In genomic region chr12:120539303-120539702, GRCh38 we compare ENCODE assay signal across 11 cellular contexts. TPM values are rescaled to one million over a fixed set of nuclear protein-coding genes. Genes with fewer than 3 reads are reported as not detected.
DNase-seq lines count a peak whose midpoint lies in the region; ATAC-seq and TF ChIP-seq lines count a peak whose summit lies in the region.
"Had no signal": no experiment of that assay in that cellular context is flagged by ENCODE, and none has a peak within 500 bp of the region (broad histone marks: within the 10 kb centered on the region; RNA-seq: fewer than 3 reads in every experiment).

No MANE protein-coding gene starts in this region.

- H4K5ac ChIP-seq in H9 (ENCODE audit: insufficient read length, low read depth, low read length): no peak overlapping the region

- no peak overlapping the region for H3T11ph ChIP-seq in H9 (ENCODE audit: low read length)

- no CpG with 5 or more reads among the region's 1 CpG for WGBS in H9 (ENCODE audit: extremely low coverage, insufficient read length, low lambda C conversion rate)

- H2BK20ac ChIP-seq in H9 (ENCODE audit: low read depth, low read length, poor library complexity, severe bottlenecking): no peak overlapping the region

- no peak overlapping the region for H2AK5ac ChIP-seq in H9 (ENCODE audit: insufficient read length, low read length)

- no peak overlapping the region for H3K4me3 ChIP-seq in astrocyte of the spinal cord (ENCODE audit: low read depth, low read length)
- H3K4me3 ChIP-seq in upper lobe of right lung: no peak overlapping the region

- no peak for ATAC-seq in upper lobe of right lung
- ATAC-seq in HG02571 (IDR thresholded peaks at IDR 0.05; ENCODE audit: unreplicated experiment): no peak

- H3K9me3 ChIP-seq in upper lobe of right lung (no peaks in the 10 kb centered on the region), H9 (ENCODE audit: control insufficient read depth, low read depth, low read length) (no peaks in the 10 kb centered on the region)
- H3K9me3 ChIP-seq: tibial nerve had no signal

- no peaks in the 10 kb centered on the region for H3K9me3 Mint-ChIP-seq in H9
- H3K9me3 Mint-ChIP-seq: neural crest cell had no signal

- in situ Hi-C loops in astrocyte of the spinal cord (cut with HindIII; ENCODE audit: low sequenced_read_pairs): no loop called here

- H2BK120ac ChIP-seq in H9 (ENCODE audit: low read depth, low read length, poor library complexity, severe bottlenecking): no peak overlapping the region

- H2BK12ac ChIP-seq in H9 (ENCODE audit: insufficient read length, low read depth, low read length): no peak overlapping the region

- H3K4ac ChIP-seq in H9 (ENCODE audit: low read depth, low read length): no peak overlapping the region

- H3K27me3 Mint-ChIP-seq in H9 (ENCODE audit: low read depth): no peaks in the 10 kb centered on the region

- H3K9ac ChIP-seq in H9 (ENCODE audit: extremely low read depth, insufficient read length, low read length): no peak overlapping the region

- H4K20me1 ChIP-seq in H9 (ENCODE audit: control insufficient read depth, insufficient read depth, insufficient read length): peaks cover 2% of the 10 kb centered on the region

- H3K27ac Mint-ChIP-seq in H9: no peak overlapping the region; a peak in 1 of 7 replicates

- H3K36me3 Mint-ChIP-seq in H9 (ENCODE audit: insufficient read depth in 1 of 3, low read depth in 3 of 3): peaks cover 12 to 45% (median 28%) of the 10 kb centered on the region in 3 experiments

- H3K56ac ChIP-seq in H9 (ENCODE audit: insufficient read length, low read depth, low read length): no peak overlapping the region

- no peak overlapping the region for H4K91ac ChIP-seq in H9 (ENCODE audit: insufficient read length, low read depth, low read length)

- peaks cover 10% of the 10 kb centered on the region for H3K36me3 ChIP-seq in upper lobe of right lung

- H3K4me1 ChIP-seq in upper lobe of right lung: peaks cover 71% of the 10 kb centered on the region
- H3K4me1 ChIP-seq in H9 (ENCODE audit: insufficient read depth, low read length): no peaks in the 10 kb centered on the region

- no peak overlapping the region for H3K23ac ChIP-seq in H9 (ENCODE audit: insufficient read length, low read depth, low read length)

- no peak overlapping the region for H2BK5ac ChIP-seq in H9 (ENCODE audit: insufficient read length, low read length)

- no peak overlapping the region for H3K18ac ChIP-seq in H9 (ENCODE audit: insufficient read length, low read depth, low read length)

- peaks cover 47% of the 10 kb centered on the region; the same call in 1 of the 2 replicates for H3K79me2 ChIP-seq in H9 (ENCODE audit: insufficient read depth, low read length)

- no peaks in the 10 kb centered on the region for H3K27me3 ChIP-seq in upper lobe of right lung
- no peaks in the 10 kb centered on the region for H3K27me3 ChIP-seq in H9 (ENCODE audit: insufficient read depth, low read length)
- H3K27me3 ChIP-seq: tibial nerve had no signal

- intact Hi-C loops in upper lobe of right lung (cut with DNase I): no loop called here

- H3K79me1 ChIP-seq in H9 (ENCODE audit: insufficient read depth, low read depth, low read length, poor library complexity, severe bottlenecking): peaks cover 2% of the 10 kb centered on the region

- no peak overlapping the region for H3K4me3 Mint-ChIP-seq in H9
- H3K4me3 Mint-ChIP-seq: neural crest cell had no signal

- H3K23me2 ChIP-seq in H9 (ENCODE audit: insufficient read length, low read depth, low read length, poor library complexity, severe bottlenecking): peaks cover 6% of the 10 kb centered on the region

- no peak overlapping the region for H4K8ac ChIP-seq in H9 (replicated peaks; ENCODE audit: insufficient read length, low read depth, low read length)

- no peak overlapping the region for H3K4me2 ChIP-seq in H9 (ENCODE audit: insufficient read depth, insufficient read length, low read length)

- H2BK15ac ChIP-seq in H9 (ENCODE audit: low read depth, low read length): no peak overlapping the region

- H3K14ac ChIP-seq in H9 (ENCODE audit: insufficient read depth, low read length): no peak overlapping the region

- no peak for TF ChIP-seq CTCF in astrocyte of the spinal cord (IDR thresholded peaks at IDR 0.05; ENCODE audit: low read depth, low read length)
- no peak for TF ChIP-seq CTCF in upper lobe of right lung (IDR thresholded peaks at IDR 0.05)
- TF ChIP-seq CTCF in H9 (conservative IDR thresholded peaks at IDR 0.05): no peak

- H2AFZ ChIP-seq in H9 (ENCODE audit: low read length): no peak overlapping the region

- H3K27ac ChIP-seq in upper lobe of right lung: peak overlapping the region; percentile 67
- H3K27ac ChIP-seq in H9 (ENCODE audit: insufficient read length, low read depth, low read length): no peak overlapping the region

- peaks cover 18 to 33% of the 10 kb centered on the region in 2 experiments for H3K4me1 Mint-ChIP-seq in H9

- peak; percentile 22 for DNase-seq in stimulated activated CD4-positive, alpha-beta T cell treated with anti-CD3 and anti-CD28 coated beads, Interleukin-15, amount 100 ng/mL, for 24 hours
- DNase-seq in stimulated activated CD4-positive, alpha-beta T cell treated with anti-CD3 and anti-CD28 coated beads, Interleukin-12 subunit alpha, Interleukin-12 subunit beta, amount 100 ng/mL, for 4 hours: no peak
- peak; percentile 31 for DNase-seq in astrocyte of the spinal cord (ENCODE audit: low read depth, low spot score)
- peak; percentile 67 for DNase-seq in kidney tubule cell (ENCODE audit: low spot score)
- no peak for DNase-seq in upper lobe of right lung
- DNase-seq in NCI-H446 treated with DMSO at 0.1 percent for 48 hours (lab: John Stamatoyannopoulos, UW): no peak
- no peak for DNase-seq in H9
- DNase-seq: NCI-H187 treated with DMSO at 0.1 percent for 48 hours had no signal

RNA-seq across cellular contexts. Expression of gene RNF10, which starts 5.1 kb away (rescaled TPM):
- total RNA-seq in upper lobe of right lung (190 TPM), H9 (2021) (153 and 157 TPM in 2 replicates)

RNA-seq across cellular contexts. Expression of gene COQ5, which starts 10.3 kb away (rescaled TPM):
- total RNA-seq in upper lobe of right lung (19.6 TPM), H9 (2021) (31.3 and 34.8 TPM in 2 replicates)

RNA-seq across cellular contexts. Expression of gene POP5, which starts 41.9 kb away (rescaled TPM):
- total RNA-seq in upper lobe of right lung: 41.1 TPM
- 64.0 and 65.8 TPM in 2 replicates for total RNA-seq in H9 (2021)

RNA-seq across cellular contexts. Expression of gene DYNLL1, which starts 43.4 kb away (rescaled TPM):
- total RNA-seq in upper lobe of right lung (242 TPM), H9 (2021) (618 and 638 TPM in 2 replicates)

Comparison
In these comparisons a context has a peak if more than half of its experiments do, and no peak if none do; other contexts are left out.
1. DNase-seq: peak in stimulated activated CD4-positive, alpha-beta T cell treated with anti-CD3 and anti-CD28 coated beads, Interleukin-15, amount 100 ng/mL, for 24 hours (single experiment), astrocyte of the spinal cord (single experiment) and kidney tubule cell (single experiment); none in stimulated activated CD4-positive, alpha-beta T cell treated with anti-CD3 and anti-CD28 coated beads, Interleukin-12 subunit alpha, Interleukin-12 subunit beta, amount 100 ng/mL, for 4 hours (single experiment), upper lobe of right lung (single experiment), NCI-H446 treated with DMSO at 0.1 percent for 48 hours (single experiment) and H9 (single experiment).